11 cellular contexts compared by ENCODE assay signal in genomic region chr1:26237230-26237966, GRCh38. TPM values are rescaled to one million over a fixed set of nuclear protein-coding genes. Genes with fewer than 3 reads are reported as not detected.
DNase-seq lines count a peak whose midpoint lies in the region; ATAC-seq and TF ChIP-seq lines count a peak whose summit lies in the region.
"Had no signal": no experiment of that assay in that cellular context is flagged by ENCODE, and none has a peak within 500 bp of the region (broad histone marks: within the 10 kb centered on the region; RNA-seq: fewer than 3 reads in every experiment).

No MANE protein-coding gene starts in this region.

- intact Hi-C loops in activated T-helper 2 cell treated with anti-CD3 and anti-CD28 coated beads, Interferon-gamma antibody, Interleukin-2, Interleukin-4, amounts not matched to agents 10 μg/mL and 5 μg/mL and 100 μg/mL, durations not matched to agents 14 hours and 24 hours and 36 hours (cut with micrococcal nuclease) = loop anchor here (5.0 kb wide), 2 partner anchors 70 to 200 kb away; partner anchors contain the start of gene UBXN11
- intact Hi-C loops in vagina (cut with DNase I) = no loop called here

- H3K36me3 ChIP-seq in vagina = no peaks in the 10 kb centered on the region

- H3K36me3 Mint-ChIP-seq in activated T-helper 2 cell treated with anti-CD3 and anti-CD28 coated beads, Interferon-gamma antibody, Interleukin-2, Interleukin-4, amounts not matched to agents 10 μg/mL and 5 μg/mL and 100 μg/mL, durations not matched to agents 14 hours and 24 hours and 36 hours (ENCODE audit: low read depth) = peaks cover 34% of the 10 kb centered on the region
- no peaks in the 10 kb centered on the region for H3K36me3 Mint-ChIP-seq in nephron (ENCODE audit: low read depth)

- no peaks in the 10 kb centered on the region for H3K9me3 Mint-ChIP-seq in activated T-helper 2 cell treated with anti-CD3 and anti-CD28 coated beads, Interferon-gamma antibody, Interleukin-2, Interleukin-4, amounts not matched to agents 10 μg/mL and 5 μg/mL and 100 μg/mL, durations not matched to agents 14 hours and 24 hours and 36 hours
- no peaks in the 10 kb centered on the region for H3K9me3 Mint-ChIP-seq in nephron

- no peak overlapping the region for H3K27ac ChIP-seq in vagina

- POLR2A ChIA-PET in GM10248 (lab: Yijun Ruan, JAX) = no interaction called here

- CTCF ChIA-PET in GM10248 (lab: Yijun Ruan, JAX) = interaction anchor here (0.9 to 2.0 kb wide), 4 partner anchors 10 to 84 kb away, joined by 3 to 7 read pairs (median 6); partner anchors contain the start of gene ZNF593

- H3K27ac Mint-ChIP-seq in activated T-helper 2 cell treated with anti-CD3 and anti-CD28 coated beads, Interferon-gamma antibody, Interleukin-2, Interleukin-4, amounts not matched to agents 10 μg/mL and 5 μg/mL and 100 μg/mL, durations not matched to agents 14 hours and 24 hours and 36 hours = peak overlapping the region; percentile 56
- H3K27ac Mint-ChIP-seq in nephron = no peak overlapping the region

- no peak for TF ChIP-seq CTCF in nephron (IDR thresholded peaks at IDR 0.05; ENCODE audit: unreplicated experiment in 3 of 3)
- TF ChIP-seq CTCF in vagina (IDR thresholded peaks at IDR 0.05) = no peak
- TF ChIP-seq CTCF in GM10248 (IDR thresholded peaks at IDR 0.05; ENCODE audit: control extremely low read depth, extremely low read depth, low read depth, missing control alignments) = no peak

- peak; percentile 56 for DNase-seq in NCI-H2171 treated with DMSO at 0.1 percent for 48 hours (lab: John Stamatoyannopoulos, UW)
- no peak for DNase-seq in NCI-H2171 (lab: John Stamatoyannopoulos, UW)
- DNase-seq in LoVo (ENCODE audit: low spot score) = peak; percentile 26
- no peak for DNase-seq in activated T-helper 2 cell treated with anti-CD3 and anti-CD28 coated beads, Interferon-gamma antibody, Interleukin-2, Interleukin-4, amounts not matched to agents 10 μg/mL and 5 μg/mL and 100 μg/mL, durations not matched to agents 14 hours and 24 hours and 36 hours (ENCODE audit: low spot score)
- DNase-seq in vagina (ENCODE audit: extremely low spot score in 2 of 2) = no peak
- no peak for DNase-seq in GM10248 (ENCODE audit: extremely low spot score)
- DNase-seq: 8988T; activated gamma-delta T cell treated with Interleukin-2 at 50 U/mL for 16 hours; NK-92 treated with Interleukin-12 subunit alpha and Interleukin-12 subunit beta, amount 100 ng/mL, for 24 hours had no signal

- no peaks in the 10 kb centered on the region for H3K9me3 ChIP-seq in vagina

- no peaks in the 10 kb centered on the region for H3K27me3 Mint-ChIP-seq in activated T-helper 2 cell treated with anti-CD3 and anti-CD28 coated beads, Interferon-gamma antibody, Interleukin-2, Interleukin-4, amounts not matched to agents 10 μg/mL and 5 μg/mL and 100 μg/mL, durations not matched to agents 14 hours and 24 hours and 36 hours (ENCODE audit: low read depth)
- H3K27me3 Mint-ChIP-seq in nephron (ENCODE audit: low read depth) = peaks cover 2% of the 10 kb centered on the region

- ATAC-seq in activated CD4-positive, CD25-positive, alpha-beta regulatory T cell treated with anti-CD3 and anti-CD28 coated beads, Interleukin-2, amount 50 U/mL, for 24 hours = no peak

- peak overlapping the region; percentile 45 for H3K4me3 Mint-ChIP-seq in activated T-helper 2 cell treated with anti-CD3 and anti-CD28 coated beads, Interferon-gamma antibody, Interleukin-2, Interleukin-4, amounts not matched to agents 10 μg/mL and 5 μg/mL and 100 μg/mL, durations not matched to agents 14 hours and 24 hours and 36 hours (ENCODE audit: low read depth)
- peak overlapping the region; percentile 44 to 67 (median 53) for H3K4me3 Mint-ChIP-seq in nephron

- H3K4me3 ChIP-seq in vagina = no peak overlapping the region

- H3K4me1 Mint-ChIP-seq in activated T-helper 2 cell treated with anti-CD3 and anti-CD28 coated beads, Interferon-gamma antibody, Interleukin-2, Interleukin-4, amounts not matched to agents 10 μg/mL and 5 μg/mL and 100 μg/mL, durations not matched to agents 14 hours and 24 hours and 36 hours (ENCODE audit: low read depth) = peaks cover 38% of the 10 kb centered on the region
- peaks cover 19% of the 10 kb centered on the region for H3K4me1 Mint-ChIP-seq in nephron

- H3K4me1 ChIP-seq in vagina = peaks cover 6% of the 10 kb centered on the region

- H3K27me3 ChIP-seq in vagina = no peaks in the 10 kb centered on the region

- TF ChIP-seq POLR2A in vagina (IDR thresholded peaks at IDR 0.05) = no peak

RNA-seq across cellular contexts. Expression of gene CEP85, which starts 3.4 kb away (rescaled TPM):
- 39.6 and 39.8 TPM in 2 replicates for total RNA-seq in activated T-helper 2 cell treated with anti-CD3 and anti-CD28 coated beads, Interferon-gamma antibody, Interleukin-2, Interleukin-4, amounts not matched to agents 10 μg/mL and 5 μg/mL and 100 μg/mL, durations not matched to agents 14 hours and 24 hours and 36 hours
- 9.1 TPM for total RNA-seq in vagina

RNA-seq across cellular contexts. Expression of gene SH3BGRL3, which starts 42.5 kb away (rescaled TPM):
- total RNA-seq in activated T-helper 2 cell treated with anti-CD3 and anti-CD28 coated beads, Interferon-gamma antibody, Interleukin-2, Interleukin-4, amounts not matched to agents 10 μg/mL and 5 μg/mL and 100 μg/mL, durations not matched to agents 14 hours and 24 hours and 36 hours = 437 TPM in 2 replicates
- total RNA-seq in vagina = 115 TPM

RNA-seq across cellular contexts. Expression of gene CATSPER4, which starts 47.0 kb away (rescaled TPM):
- not detected in 2 replicates for total RNA-seq in activated T-helper 2 cell treated with anti-CD3 and anti-CD28 coated beads, Interferon-gamma antibody, Interleukin-2, Interleukin-4, amounts not matched to agents 10 μg/mL and 5 μg/mL and 100 μg/mL, durations not matched to agents 14 hours and 24 hours and 36 hours
- total RNA-seq in vagina = not detected

Comparison
In these comparisons a context has a peak if more than half of its experiments do, and no peak if none do; other contexts are left out.
1. DNase-seq: peak in NCI-H2171 treated with DMSO at 0.1 percent for 48 hours (single experiment) and LoVo (single experiment); none in NCI-H2171 (single experiment), activated T-helper 2 cell treated with anti-CD3 and anti-CD28 coated beads, Interferon-gamma antibody, Interleukin-2, Interleukin-4, amounts not matched to agents 10 μg/mL and 5 μg/mL and 100 μg/mL, durations not matched to agents 14 hours and 24 hours and 36 hours (single experiment), vagina (0 of 2) and GM10248 (single experiment).